ENCODE assay signal across 24 cellular contexts in the genomic region with DNA sequence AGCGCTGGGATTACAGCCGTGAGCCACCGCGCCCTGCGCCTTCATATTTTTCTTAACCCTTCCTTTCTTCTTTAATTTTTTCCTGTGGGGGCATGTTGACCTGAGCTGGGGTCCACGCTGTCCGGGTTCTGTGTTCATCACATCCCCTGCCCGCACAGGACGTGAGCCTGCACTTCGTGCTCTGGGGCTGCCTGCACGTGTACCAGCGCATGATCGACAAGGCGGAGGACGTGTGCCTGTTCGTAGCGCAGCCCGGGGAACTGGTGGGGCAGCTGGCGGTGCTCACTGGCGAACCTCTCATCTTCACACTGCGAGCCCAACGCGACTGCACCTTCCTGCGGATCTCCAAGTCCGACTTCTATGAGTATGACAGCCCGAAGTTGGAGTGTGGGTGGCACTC. TPM values are rescaled to one million over a fixed set of nuclear protein-coding genes. Genes with fewer than 3 reads are reported as not detected.
"Had no signal": no experiment of that assay in that cellular context is flagged by ENCODE, and none has a peak within 500 bp of the region (broad histone marks: within the 10 kb centered on the region; RNA-seq: fewer than 3 reads in every experiment).

No MANE protein-coding gene starts in this region.

- H3K4me3 Mint-ChIP-seq: endodermal cell; natural killer cell; neural crest cell; stimulated activated memory B cell treated with anti-CD40 and anti-IgM and Interleukin-4, amounts not matched to agents 10 μg/mL and 1 μg/mL and 100 μg/mL, for 72 hours; type B pancreatic cell had no signal

- ATAC-seq: foreskin keratinocyte; gastroesophageal sphincter; left colon; stimulated activated memory B cell treated with anti-CD40 and anti-IgM and Interleukin-4, amounts not matched to agents 10 μg/mL and 1 μg/mL and 100 μg/mL, for 72 hours; stimulated activated naive CD8-positive, alpha-beta T cell treated with anti-CD3 and anti-CD28 coated beads, Interleukin-15, Interleukin-2, amounts not matched to agents 100 U/mL and 50 U/mL, for 24 hours had no signal

- H3K27ac Mint-ChIP-seq: endodermal cell; natural killer cell; stimulated activated memory B cell treated with anti-CD40 and anti-IgM and Interleukin-4, amounts not matched to agents 10 μg/mL and 1 μg/mL and 100 μg/mL, for 72 hours; type B pancreatic cell had no signal

- H3K9me3 Mint-ChIP-seq: endodermal cell; natural killer cell; neural crest cell; stimulated activated memory B cell treated with anti-CD40 and anti-IgM and Interleukin-4, amounts not matched to agents 10 μg/mL and 1 μg/mL and 100 μg/mL, for 72 hours; type B pancreatic cell had no signal

- H3K36me3 Mint-ChIP-seq: natural killer cell had no signal

- H3K4me1 ChIP-seq: foreskin keratinocyte, psoas muscle, testis had no signal

- DNase-seq: central memory CD4-positive, alpha-beta T cell; effector CD8-positive, alpha-beta T cell; endodermal cell; foreskin keratinocyte; heart right ventricle; hippocampal formation; left colon; natural killer cell; nucleus accumbens; sigmoid colon; stimulated activated CD4-positive, alpha-beta T cell treated with anti-CD3 and anti-CD28 coated beads, Interleukin-2, amount 100 ng/mL, for 24 hours; stimulated activated CD4-positive, alpha-beta T cell treated with anti-CD3 and anti-CD28 coated beads, Interleukin-4, amount 100 ng/mL, for 24 hours; stimulated activated naive CD8-positive, alpha-beta T cell treated with anti-CD3 and anti-CD28 coated beads, Interleukin-15, Interleukin-2, amounts not matched to agents 100 U/mL and 50 U/mL, for 24 hours; substantia nigra; testis; tibial artery had no signal

- H3K27ac ChIP-seq: esophagus muscularis mucosa, foreskin keratinocyte, heart right ventricle, psoas muscle, sigmoid colon, testis, tibial artery had no signal

- H3K4me3 ChIP-seq: esophagus muscularis mucosa, gastroesophageal sphincter, heart right ventricle, psoas muscle, sigmoid colon, tibial artery had no signal

- H3K27me3 ChIP-seq: esophagus muscularis mucosa, foreskin keratinocyte, gastroesophageal sphincter, heart right ventricle, sigmoid colon, testis, tibial artery had no signal

- H3K9me3 ChIP-seq: esophagus muscularis mucosa, gastroesophageal sphincter, heart right ventricle, psoas muscle, sigmoid colon, testis, tibial artery had no signal

- H3K27me3 Mint-ChIP-seq: stimulated activated memory B cell treated with anti-CD40 and anti-IgM and Interleukin-4, amounts not matched to agents 10 μg/mL and 1 μg/mL and 100 μg/mL, for 72 hours; type B pancreatic cell had no signal

RNA-seq across cellular contexts. Expression of a gene that starts 45.9 kb away (rescaled TPM):
- total RNA-seq: fibroblast of lung, skeletal muscle tissue had no signal
- polyA plus RNA-seq: fibroblast of lung had no signal
